ENCODE assay signal across 23 cellular contexts in the genomic region with DNA sequence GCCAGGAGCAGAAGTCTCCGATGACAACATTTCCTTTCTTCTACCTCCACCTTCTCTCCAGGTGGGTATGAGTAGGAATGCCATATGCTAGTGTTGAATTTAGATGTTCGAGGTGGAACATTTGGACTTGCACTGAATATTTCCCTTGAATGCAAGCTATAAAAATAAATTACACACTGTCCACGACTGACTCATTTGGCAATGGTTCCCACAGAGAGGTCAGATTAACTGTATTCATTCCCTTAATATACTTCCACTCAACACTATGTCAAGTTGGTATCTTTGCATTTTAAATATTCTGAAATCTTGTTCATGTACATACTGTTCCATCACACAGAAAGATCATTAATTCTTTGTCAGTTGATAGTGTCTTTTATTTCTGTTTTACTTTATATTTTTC.
A peak's percentile ranks its signal among the peaks of the same experiment; 100 is the strongest.
DNase-seq lines count a peak whose midpoint lies in the region; ATAC-seq lines count a peak whose summit lies in the region.
"Had no signal": no experiment of that assay in that cellular context is flagged by ENCODE, and none has a peak within 500 bp of the region (broad histone marks: within the 10 kb centered on the region; RNA-seq: fewer than 3 reads in every experiment).

No MANE protein-coding gene starts in this region.

- ATAC-seq in GM18868 (IDR thresholded peaks at IDR 0.05; ENCODE audit: unreplicated experiment) (no peak), HG02759 (IDR thresholded peaks at IDR 0.05; ENCODE audit: unreplicated experiment) (no peak)
- ATAC-seq: body of pancreas, Panc1 had no signal

- H3K36me3 Mint-ChIP-seq in immature natural killer cell, result no peaks in the 10 kb centered on the region
- H3K36me3 Mint-ChIP-seq: memory B cell had no signal

- H3K27me3 Mint-ChIP-seq in immature natural killer cell (ENCODE audit: low read depth in 3 of 3), result peaks cover 0 to 6% (median 2%) of the 10 kb centered on the region in 3 donors
- H3K27me3 Mint-ChIP-seq: CD4-positive, alpha-beta T cell had no signal

- H3K4me1 Mint-ChIP-seq in immature natural killer cell, result no peaks in the 10 kb centered on the region

- H3K9me3 Mint-ChIP-seq in immature natural killer cell, result no peaks in the 10 kb centered on the region
- H3K9me3 Mint-ChIP-seq: activated naive CD4-positive, alpha-beta T cell treated with anti-CD3 and anti-CD28 coated beads for 36 hours; CD4-positive, alpha-beta T cell; memory B cell had no signal

- H3K4me3 Mint-ChIP-seq in immature natural killer cell, result no peak overlapping the region
- H3K4me3 Mint-ChIP-seq: activated naive CD4-positive, alpha-beta T cell treated with anti-CD3 and anti-CD28 coated beads for 36 hours; CD4-positive, alpha-beta T cell; memory B cell; nephron progenitor cell had no signal

- H3K27ac Mint-ChIP-seq in immature natural killer cell, result no peak overlapping the region
- H3K27ac Mint-ChIP-seq: activated naive CD4-positive, alpha-beta T cell treated with anti-CD3 and anti-CD28 coated beads for 36 hours; CD4-positive, alpha-beta T cell; memory B cell; nephron progenitor cell had no signal

- DNase-seq in AG20443 (ENCODE audit: low spot score), result peak; percentile 50
- peak; percentile 9 for DNase-seq in NCI-H226
- peak; percentile 24 for DNase-seq in dermis blood vessel endothelial cell
- peak; percentile 37 to 66 for DNase-seq in lung microvascular endothelial cell (ENCODE audit: low read depth in 2 of 2)
- no peak for DNase-seq in DMS 273 (lab: John Stamatoyannopoulos, UW; ENCODE audit: unreplicated experiment)
- DNase-seq in immature natural killer cell, result no peak
- DNase-seq: activated CD4-positive, alpha-beta T cell treated with anti-CD3 and anti-CD28 coated beads, Interleukin-2, amount 50 U/mL, for 48 hours; activated naive CD4-positive, alpha-beta T cell treated with anti-CD3 and anti-CD28 coated beads for 36 hours; body of pancreas; CD4-positive, alpha-beta T cell; DMS53; dorsolateral prefrontal cortex; head of caudate nucleus; NCI-H146; NCI-H2171 treated with DMSO at 0.1 percent for 48 hours; nephron progenitor cell; stimulated activated CD8-positive, alpha-beta memory T cell treated with anti-CD3 and anti-CD28 coated beads, Interleukin-4, amount 100 ng/mL, for 48 hours; T-helper 2 cell; WERI-Rb-1 had no signal

Comparison
In these comparisons a context has a peak if more than half of its experiments do, and no peak if none do; other contexts are left out.
1. DNase-seq: peak in AG20443 (single experiment), NCI-H226 (single experiment), dermis blood vessel endothelial cell (single experiment) and lung microvascular endothelial cell (2 of 2); none in DMS 273 (single experiment) and immature natural killer cell (0 of 3).